In genomic region chr4:156298230-156298629, GRCh38 we compare ENCODE assay signal across 11 cellular contexts.
DNase-seq lines count a peak whose midpoint lies in the region; ATAC-seq, FAIRE-seq and TF ChIP-seq lines count a peak whose summit lies in the region.
"Had no signal": no experiment of that assay in that cellular context is flagged by ENCODE, and none has a peak within 500 bp of the region (broad histone marks: within the 10 kb centered on the region; RNA-seq: fewer than 3 reads in every experiment).

No MANE protein-coding gene starts in this region.

- DNase-seq in HFFc6 (peak; percentile 92), RCC 7860 (ENCODE audit: low spot score) (peak; percentile 55), glomerular visceral epithelial cell (ENCODE audit: extremely low spot score) (peak; percentile 92), posterior vena cava (ENCODE audit: low spot score) (peak; percentile 70), SK-N-DZ (ENCODE audit: low spot score) (no peak), G401 (ENCODE audit: low spot score) (no peak)
- DNase-seq in activated CD8-positive, alpha-beta memory T cell treated with anti-CD3 and anti-CD28 coated beads, Interleukin-2, amount 50 U/mL, for 48 hours: no peak
- DNase-seq: activated naive CD8-positive, alpha-beta T cell treated with anti-CD3 and anti-CD28 coated beads, Interleukin-2, amount 10 ng/mL, durations not matched to agents 7 days and 5 days had no signal

- TF ChIP-seq CTCF in HFFc6 (IDR thresholded peaks at IDR 0.05): no peak

- no peaks in the 10 kb centered on the region for H3K9me3 Mint-ChIP-seq in HFFc6
- H3K9me3 Mint-ChIP-seq: activated naive CD8-positive, alpha-beta T cell treated with anti-CD3 and anti-CD28 coated beads, Interleukin-2, amount 10 ng/mL, durations not matched to agents 7 days and 5 days; T-helper 2 cell treated with Interferon-gamma antibody and Interleukin-4, amounts not matched to agents 5 μg/mL and 100 μg/mL, for 36 hours had no signal

- in situ Hi-C loops in G401 (cut with HindIII; ENCODE audit: low sequenced_read_pairs): no loop called here

- H3K27ac Mint-ChIP-seq in HFFc6: peak overlapping the region; percentile 72
- H3K27ac Mint-ChIP-seq: activated naive CD8-positive, alpha-beta T cell treated with anti-CD3 and anti-CD28 coated beads, Interleukin-2, amount 10 ng/mL, durations not matched to agents 7 days and 5 days; T-helper 2 cell treated with Interferon-gamma antibody and Interleukin-4, amounts not matched to agents 5 μg/mL and 100 μg/mL, for 36 hours had no signal

- no peak for ATAC-seq in GM21367 (IDR thresholded peaks at IDR 0.05; ENCODE audit: unreplicated experiment)

- no peak overlapping the region for H3K4me3 Mint-ChIP-seq in HFFc6
- H3K4me3 Mint-ChIP-seq: activated naive CD8-positive, alpha-beta T cell treated with anti-CD3 and anti-CD28 coated beads, Interleukin-2, amount 10 ng/mL, durations not matched to agents 7 days and 5 days; T-helper 2 cell treated with Interferon-gamma antibody and Interleukin-4, amounts not matched to agents 5 μg/mL and 100 μg/mL, for 36 hours had no signal

- no peak for FAIRE-seq in RCC 7860 (lab: Jason Lieb, UNC)
- FAIRE-seq: keratinocyte had no signal

- H3K36me3 Mint-ChIP-seq in HFFc6 (ENCODE audit: low read depth): no peaks in the 10 kb centered on the region
- H3K36me3 Mint-ChIP-seq: activated naive CD8-positive, alpha-beta T cell treated with anti-CD3 and anti-CD28 coated beads, Interleukin-2, amount 10 ng/mL, durations not matched to agents 7 days and 5 days had no signal

- intact Hi-C loops in posterior vena cava (cut with DNase I): no loop called here

- H3K27me3 Mint-ChIP-seq in HFFc6 (ENCODE audit: insufficient read depth): no peaks in the 10 kb centered on the region
- H3K27me3 Mint-ChIP-seq: activated naive CD8-positive, alpha-beta T cell treated with anti-CD3 and anti-CD28 coated beads, Interleukin-2, amount 10 ng/mL, durations not matched to agents 7 days and 5 days had no signal

- H3K4me1 Mint-ChIP-seq in HFFc6 (ENCODE audit: low read depth): peaks cover 41% of the 10 kb centered on the region
- H3K4me1 Mint-ChIP-seq: activated naive CD8-positive, alpha-beta T cell treated with anti-CD3 and anti-CD28 coated beads, Interleukin-2, amount 10 ng/mL, durations not matched to agents 7 days and 5 days had no signal

Comparison
In these comparisons a context has a peak if more than half of its experiments do, and no peak if none do; other contexts are left out.
1. DNase-seq: peak in HFFc6 (single experiment), RCC 7860 (single experiment), glomerular visceral epithelial cell (single experiment) and posterior vena cava (single experiment); none in activated CD8-positive, alpha-beta memory T cell treated with anti-CD3 and anti-CD28 coated beads, Interleukin-2, amount 50 U/mL, for 48 hours (single experiment), SK-N-DZ (single experiment) and G401 (single experiment).